In genomic region chr10:131848741-131849590, GRCh38 we compare ENCODE assay signal across 15 cellular contexts. TPM values are rescaled to one million over a fixed set of nuclear protein-coding genes. Genes with fewer than 3 reads are reported as not detected.
A peak's percentile ranks its signal among the peaks of the same experiment; 100 is the strongest.
DNase-seq lines count a peak whose midpoint lies in the region; ATAC-seq and TF ChIP-seq lines count a peak whose summit lies in the region.
"Had no signal": no experiment of that assay in that cellular context is flagged by ENCODE, and none has a peak within 500 bp of the region (broad histone marks: within the 10 kb centered on the region; RNA-seq: fewer than 3 reads in every experiment).

No MANE protein-coding gene starts in this region.

- no peaks in the 10 kb centered on the region for H3K27me3 ChIP-seq in endodermal cell (ENCODE audit: control insufficient read depth, insufficient read depth, low read length, poor library complexity, severe bottlenecking)
- H3K27me3 ChIP-seq in hepatocyte = no peaks in the 10 kb centered on the region

- H3K27me3 Mint-ChIP-seq in endodermal cell (ENCODE audit: insufficient read depth) = no peaks in the 10 kb centered on the region

- TF ChIP-seq CTCF in endodermal cell (conservative IDR thresholded peaks at IDR 0.05) (no peak), hepatocyte (IDR thresholded peaks at IDR 0.05; ENCODE audit: poor library complexity) (no peak)

- H3K27ac ChIP-seq in endodermal cell (ENCODE audit: low read depth, low read length) = no peak overlapping the region
- no peak overlapping the region for H3K27ac ChIP-seq in hepatocyte
- H3K27ac ChIP-seq: C4-2B had no signal

- H4K20me1 ChIP-seq in hepatocyte (ENCODE audit: insufficient read depth, poor library complexity, severe bottlenecking) = no peaks in the 10 kb centered on the region

- no peak overlapping the region for H2AFZ ChIP-seq in hepatocyte

- H3K36me3 ChIP-seq in endodermal cell (ENCODE audit: control insufficient read depth, insufficient read depth, low read length) (no peaks in the 10 kb centered on the region), hepatocyte (replicated peaks; ENCODE audit: insufficient read depth, low read depth) (no peaks in the 10 kb centered on the region)

- peak; percentile 47 for DNase-seq in activated effector memory CD4-positive, alpha-beta T cell treated with anti-CD3 and anti-CD28 coated beads, Interleukin-2, amount 50 U/mL, for 16 hours
- no peak for DNase-seq in activated effector memory CD4-positive, alpha-beta T cell treated with Interleukin-2 at 50 U/mL for 16 hours
- DNase-seq in endodermal cell (peak; percentile 28), posterior vena cava (ENCODE audit: low spot score) (peak; percentile 76), ureter (ENCODE audit: low spot score) (peak; percentile 39), hepatocyte (ENCODE audit: low spot score) (no peak)
- DNase-seq in activated CD4-positive, CD25-positive, alpha-beta regulatory T cell treated with anti-CD3 and anti-CD28 coated beads, Interleukin-2, amount 50 U/mL, for 72 hours = no peak
- DNase-seq: HCEC 1CT, Karpas-422, MM.1S, NCI-H1930, NCI-H524 treated with DMSO at 0.1 percent for 48 hours had no signal

- no peaks in the 10 kb centered on the region for H3K9me3 Mint-ChIP-seq in endodermal cell

- no peak overlapping the region for H3K4me3 ChIP-seq in endodermal cell (ENCODE audit: low read length)
- H3K4me3 ChIP-seq in hepatocyte = no peak overlapping the region

- no peaks in the 10 kb centered on the region for H3K36me3 Mint-ChIP-seq in endodermal cell (ENCODE audit: low read depth)

- no peak overlapping the region for H3K4me3 Mint-ChIP-seq in endodermal cell

- no peak overlapping the region for H3K9ac ChIP-seq in endodermal cell (ENCODE audit: extremely low read depth, low read length, poor library complexity, severe bottlenecking)

- 90 to 91% methylated on average over 27 to 39 of the region's 39 CpGs for WGBS in endodermal cell (ENCODE audit: insufficient coverage in 1 of 2, insufficient read length in 1 of 2), 2 experiments
- WGBS in hepatocyte (ENCODE audit: low lambda C conversion rate, missing lambda C conversion rate) = 91% methylated on average over 39 of the region's 39 CpGs

- no peaks in the 10 kb centered on the region for H3K9me2 ChIP-seq in hepatocyte (replicated peaks; ENCODE audit: insufficient read depth)

- H3K79me2 ChIP-seq in hepatocyte = no peaks in the 10 kb centered on the region

- no peak overlapping the region for H3K4me2 ChIP-seq in hepatocyte

- no peak overlapping the region for H3K27ac Mint-ChIP-seq in endodermal cell

- ATAC-seq in GM18517 (IDR thresholded peaks at IDR 0.05; ENCODE audit: unreplicated experiment) = no peak

- intact Hi-C loops in posterior vena cava (cut with DNase I) = no loop called here

- H3K9me3 ChIP-seq in endodermal cell (ENCODE audit: control insufficient read depth, low read length) (no peaks in the 10 kb centered on the region), hepatocyte (ENCODE audit: low read depth) (no peaks in the 10 kb centered on the region)
- H3K9me3 ChIP-seq: Caco-2 had no signal

- H3K4me1 Mint-ChIP-seq in endodermal cell = no peaks in the 10 kb centered on the region

- H3K4me1 ChIP-seq in endodermal cell (ENCODE audit: control insufficient read depth, insufficient read depth, low read length) (no peaks in the 10 kb centered on the region), hepatocyte (ENCODE audit: insufficient read depth) (no peaks in the 10 kb centered on the region)
- H3K4me1 ChIP-seq: Caco-2 had no signal

RNA-seq across cellular contexts. Expression of gene PPP2R2D, which starts 51.8 kb away (rescaled TPM):
- 10 to 100 TPM; 35.5 to 37.5 TPM for total RNA-seq in endodermal cell
- polyA plus RNA-seq in endodermal cell (2013, experiment 1 of 2) = 36.0 TPM
- 35.4 TPM for polyA plus RNA-seq in endodermal cell (2013, experiment 2 of 2)
- total RNA-seq in posterior vena cava = 10 to 100 TPM; 23.5 to 23.7 TPM
- total RNA-seq in ureter = 47.0 TPM
- 32.1 and 38.0 TPM in 2 replicates for total RNA-seq in hepatocyte
- 25.9 and 27.8 TPM in 2 replicates for polyA plus RNA-seq in hepatocyte

Comparison
In these comparisons a context has a peak if more than half of its experiments do, and no peak if none do; other contexts are left out.
1. DNase-seq: peak in activated effector memory CD4-positive, alpha-beta T cell treated with anti-CD3 and anti-CD28 coated beads, Interleukin-2, amount 50 U/mL, for 16 hours (single experiment), endodermal cell (single experiment), posterior vena cava (single experiment) and ureter (single experiment); none in activated effector memory CD4-positive, alpha-beta T cell treated with Interleukin-2 at 50 U/mL for 16 hours (single experiment), hepatocyte (single experiment) and activated CD4-positive, CD25-positive, alpha-beta regulatory T cell treated with anti-CD3 and anti-CD28 coated beads, Interleukin-2, amount 50 U/mL, for 72 hours (single experiment).